Comparison of ENCODE assay signal across 1 cellular context in the genomic region with DNA sequence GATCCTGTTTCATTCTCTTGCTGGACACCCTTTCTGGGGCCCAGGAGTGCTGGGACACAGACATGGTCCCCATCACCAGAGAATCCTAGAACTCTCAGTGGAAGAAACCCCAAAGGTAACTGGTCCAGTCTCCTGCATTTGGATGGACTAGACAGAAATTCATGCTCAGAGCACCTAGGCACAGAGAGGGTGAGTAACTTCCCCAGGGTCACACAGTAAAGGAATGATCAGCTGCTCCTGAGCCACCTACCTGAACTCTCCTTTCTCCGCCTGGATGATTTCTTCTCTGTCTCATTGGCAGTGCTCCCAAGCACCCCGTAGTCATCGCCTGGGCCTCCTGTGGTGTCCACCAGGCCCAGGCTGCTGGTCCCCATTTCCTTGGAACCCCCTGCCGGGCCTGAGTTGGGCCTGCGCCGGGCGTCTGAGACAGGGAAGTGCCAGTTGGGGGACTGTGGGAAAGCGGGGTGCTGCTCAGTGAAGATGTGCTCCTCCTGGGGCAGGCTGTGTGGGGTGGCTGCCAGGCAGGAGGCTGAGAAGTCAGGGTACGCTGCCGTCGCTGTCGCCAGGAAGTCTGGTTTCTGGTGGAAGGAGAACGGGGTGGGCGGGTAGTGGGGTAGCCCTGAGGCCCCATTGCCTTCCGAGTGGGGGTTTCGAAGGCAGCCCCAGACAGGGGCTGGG.
A peak's percentile ranks its signal among the peaks of the same experiment; 100 is the strongest.
TF ChIP-seq lines count a peak whose summit lies in the region.

No MANE protein-coding gene starts in this region.

TF ChIP-seq in GM12878, 131 proteins besides CTCF, POLR2A, EP300 and RAD21 (continues in another document):
- TF ChIP-seq BRCA1 (IDR thresholded peaks at IDR 0.05; ENCODE audit: low read depth, low read length), result no peak
- no peak for TF ChIP-seq CHD1 (IDR thresholded peaks at IDR 0.05; ENCODE audit: low read depth, low read length)
- TF ChIP-seq GABPA (IDR thresholded peaks at IDR 0.05; ENCODE audit: low read depth), result no peak
- no peak for TF ChIP-seq MTA2 (IDR thresholded peaks at IDR 0.05; ENCODE audit: low read depth)
- TF ChIP-seq CHD2 (IDR thresholded peaks at IDR 0.05; ENCODE audit: borderline replicate concordance, low read depth, low read length), result no peak
- no peak for TF ChIP-seq KDM1A (IDR thresholded peaks at IDR 0.05; ENCODE audit: borderline replicate concordance)
- TF ChIP-seq, protein P1, sequence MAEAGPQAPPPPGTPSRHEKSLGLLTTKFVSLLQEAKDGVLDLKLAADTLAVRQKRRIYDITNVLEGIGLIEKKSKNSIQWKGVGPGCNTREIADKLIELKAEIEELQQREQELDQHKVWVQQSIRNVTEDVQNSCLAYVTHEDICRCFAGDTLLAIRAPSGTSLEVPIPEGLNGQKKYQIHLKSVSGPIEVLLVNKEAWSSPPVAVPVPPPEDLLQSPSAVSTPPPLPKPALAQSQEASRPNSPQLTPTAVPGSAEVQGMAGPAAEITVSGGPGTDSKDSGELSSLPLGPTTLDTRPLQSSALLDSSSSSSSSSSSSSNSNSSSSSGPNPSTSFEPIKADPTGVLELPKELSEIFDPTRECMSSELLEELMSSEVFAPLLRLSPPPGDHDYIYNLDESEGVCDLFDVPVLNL (IDR thresholded peaks at IDR 0.05; ENCODE audit: low read depth, low read length), result no peak
- TF ChIP-seq IRF4 (IDR thresholded peaks at IDR 0.05; ENCODE audit: low read depth, low read length), result no peak
- no peak for TF ChIP-seq RUNX3 (IDR thresholded peaks at IDR 0.05; ENCODE audit: low read length)
- TF ChIP-seq CREM (IDR thresholded peaks at IDR 0.05; ENCODE audit: low read depth), result no peak
- TF ChIP-seq WRNIP1 (IDR thresholded peaks at IDR 0.05; ENCODE audit: borderline replicate concordance, low read depth, low read length), result no peak
- no peak for TF ChIP-seq CBX3 (IDR thresholded peaks at IDR 0.05; ENCODE audit: borderline replicate concordance, low read depth)
- no peak for TF ChIP-seq SREBF2 (IDR thresholded peaks at IDR 0.05; ENCODE audit: low read length)
- TF ChIP-seq POLR2AphosphoS2 (IDR thresholded peaks at IDR 0.05; ENCODE audit: low read depth, low read length), result no peak
- no peak for TF ChIP-seq MXI1 (IDR thresholded peaks at IDR 0.05; ENCODE audit: low read depth, low read length)
- TF ChIP-seq ZNF207 (IDR thresholded peaks at IDR 0.05; ENCODE audit: borderline replicate concordance), result no peak
- no peak for TF ChIP-seq EGR1 (IDR thresholded peaks at IDR 0.05; ENCODE audit: borderline replicate concordance in 1 of 2, low read depth in 2 of 2, low read length in 2 of 2)
- peak; percentile 93; the same call in 1 of the 2 replicates for TF ChIP-seq NFXL1 (IDR thresholded peaks at IDR 0.05; ENCODE audit: borderline replicate concordance)
- TF ChIP-seq YY1 (IDR thresholded peaks at IDR 0.05; ENCODE audit: low read depth, low read length), result no peak
- TF ChIP-seq MEF2B (IDR thresholded peaks at IDR 0.05; ENCODE audit: partially characterized antibody, poor library complexity, severe bottlenecking), result no peak
- TF ChIP-seq PML (IDR thresholded peaks at IDR 0.05; ENCODE audit: low read length), result no peak
- TF ChIP-seq NFYA (IDR thresholded peaks at IDR 0.05; ENCODE audit: borderline replicate concordance, low read depth, low read length), result no peak
- TF ChIP-seq, protein P2, sequence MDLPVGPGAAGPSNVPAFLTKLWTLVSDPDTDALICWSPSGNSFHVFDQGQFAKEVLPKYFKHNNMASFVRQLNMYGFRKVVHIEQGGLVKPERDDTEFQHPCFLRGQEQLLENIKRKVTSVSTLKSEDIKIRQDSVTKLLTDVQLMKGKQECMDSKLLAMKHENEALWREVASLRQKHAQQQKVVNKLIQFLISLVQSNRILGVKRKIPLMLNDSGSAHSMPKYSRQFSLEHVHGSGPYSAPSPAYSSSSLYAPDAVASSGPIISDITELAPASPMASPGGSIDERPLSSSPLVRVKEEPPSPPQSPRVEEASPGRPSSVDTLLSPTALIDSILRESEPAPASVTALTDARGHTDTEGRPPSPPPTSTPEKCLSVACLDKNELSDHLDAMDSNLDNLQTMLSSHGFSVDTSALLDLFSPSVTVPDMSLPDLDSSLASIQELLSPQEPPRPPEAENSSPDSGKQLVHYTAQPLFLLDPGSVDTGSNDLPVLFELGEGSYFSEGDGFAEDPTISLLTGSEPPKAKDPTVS (IDR thresholded peaks at IDR 0.05; ENCODE audit: low read depth, low read length), result no peak
- TF ChIP-seq KAT2A (conservative IDR thresholded peaks at IDR 0.05; ENCODE audit: control insufficient read depth, low read depth, low read length), result no peak
- no peak for TF ChIP-seq BHLHE40 (IDR thresholded peaks at IDR 0.05; ENCODE audit: borderline replicate concordance in 1 of 2, low read depth in 2 of 2, low read length in 1 of 2)
- 0 out of 2 replicates have a peak, but pooled peaks have one; percentile 14 for TF ChIP-seq TCF12 (IDR thresholded peaks at IDR 0.05; ENCODE audit: low read depth, low read length)
- TF ChIP-seq, protein P3, sequence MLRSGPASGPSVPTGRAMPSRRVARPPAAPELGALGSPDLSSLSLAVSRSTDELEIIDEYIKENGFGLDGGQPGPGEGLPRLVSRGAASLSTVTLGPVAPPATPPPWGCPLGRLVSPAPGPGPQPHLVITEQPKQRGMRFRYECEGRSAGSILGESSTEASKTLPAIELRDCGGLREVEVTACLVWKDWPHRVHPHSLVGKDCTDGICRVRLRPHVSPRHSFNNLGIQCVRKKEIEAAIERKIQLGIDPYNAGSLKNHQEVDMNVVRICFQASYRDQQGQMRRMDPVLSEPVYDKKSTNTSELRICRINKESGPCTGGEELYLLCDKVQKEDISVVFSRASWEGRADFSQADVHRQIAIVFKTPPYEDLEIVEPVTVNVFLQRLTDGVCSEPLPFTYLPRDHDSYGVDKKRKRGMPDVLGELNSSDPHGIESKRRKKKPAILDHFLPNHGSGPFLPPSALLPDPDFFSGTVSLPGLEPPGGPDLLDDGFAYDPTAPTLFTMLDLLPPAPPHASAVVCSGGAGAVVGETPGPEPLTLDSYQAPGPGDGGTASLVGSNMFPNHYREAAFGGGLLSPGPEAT (IDR thresholded peaks at IDR 0.05; ENCODE audit: low read depth), result peak; percentile 23; the same call in 1 of the 2 replicates
- no peak for TF ChIP-seq NR2C2 (IDR thresholded peaks at IDR 0.05; ENCODE audit: borderline replicate concordance, control insufficient read depth, insufficient read length, low read depth)
- peak; percentile 96 for TF ChIP-seq SMARCA5 (IDR thresholded peaks at IDR 0.05)
- no peak for TF ChIP-seq BACH1 (IDR thresholded peaks at IDR 0.05; ENCODE audit: borderline replicate concordance)
- TF ChIP-seq SREBF1 (IDR thresholded peaks at IDR 0.05; ENCODE audit: low read length), result no peak
- no peak for TF ChIP-seq TCF7 (IDR thresholded peaks at IDR 0.05; ENCODE audit: borderline replicate concordance)
- TF ChIP-seq, protein P4, sequence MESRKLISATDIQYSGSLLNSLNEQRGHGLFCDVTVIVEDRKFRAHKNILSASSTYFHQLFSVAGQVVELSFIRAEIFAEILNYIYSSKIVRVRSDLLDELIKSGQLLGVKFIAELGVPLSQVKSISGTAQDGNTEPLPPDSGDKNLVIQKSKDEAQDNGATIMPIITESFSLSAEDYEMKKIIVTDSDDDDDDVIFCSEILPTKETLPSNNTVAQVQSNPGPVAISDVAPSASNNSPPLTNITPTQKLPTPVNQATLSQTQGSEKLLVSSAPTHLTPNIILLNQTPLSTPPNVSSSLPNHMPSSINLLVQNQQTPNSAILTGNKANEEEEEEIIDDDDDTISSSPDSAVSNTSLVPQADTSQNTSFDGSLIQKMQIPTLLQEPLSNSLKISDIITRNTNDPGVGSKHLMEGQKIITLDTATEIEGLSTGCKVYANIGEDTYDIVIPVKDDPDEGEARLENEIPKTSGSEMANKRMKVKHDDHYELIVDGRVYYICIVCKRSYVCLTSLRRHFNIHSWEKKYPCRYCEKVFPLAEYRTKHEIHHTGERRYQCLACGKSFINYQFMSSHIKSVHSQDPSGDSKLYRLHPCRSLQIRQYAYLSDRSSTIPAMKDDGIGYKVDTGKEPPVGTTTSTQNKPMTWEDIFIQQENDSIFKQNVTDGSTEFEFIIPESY (IDR thresholded peaks at IDR 0.05), result no peak
- TF ChIP-seq IKZF2 (IDR thresholded peaks at IDR 0.05), result no peak
- TF ChIP-seq, protein P5, sequence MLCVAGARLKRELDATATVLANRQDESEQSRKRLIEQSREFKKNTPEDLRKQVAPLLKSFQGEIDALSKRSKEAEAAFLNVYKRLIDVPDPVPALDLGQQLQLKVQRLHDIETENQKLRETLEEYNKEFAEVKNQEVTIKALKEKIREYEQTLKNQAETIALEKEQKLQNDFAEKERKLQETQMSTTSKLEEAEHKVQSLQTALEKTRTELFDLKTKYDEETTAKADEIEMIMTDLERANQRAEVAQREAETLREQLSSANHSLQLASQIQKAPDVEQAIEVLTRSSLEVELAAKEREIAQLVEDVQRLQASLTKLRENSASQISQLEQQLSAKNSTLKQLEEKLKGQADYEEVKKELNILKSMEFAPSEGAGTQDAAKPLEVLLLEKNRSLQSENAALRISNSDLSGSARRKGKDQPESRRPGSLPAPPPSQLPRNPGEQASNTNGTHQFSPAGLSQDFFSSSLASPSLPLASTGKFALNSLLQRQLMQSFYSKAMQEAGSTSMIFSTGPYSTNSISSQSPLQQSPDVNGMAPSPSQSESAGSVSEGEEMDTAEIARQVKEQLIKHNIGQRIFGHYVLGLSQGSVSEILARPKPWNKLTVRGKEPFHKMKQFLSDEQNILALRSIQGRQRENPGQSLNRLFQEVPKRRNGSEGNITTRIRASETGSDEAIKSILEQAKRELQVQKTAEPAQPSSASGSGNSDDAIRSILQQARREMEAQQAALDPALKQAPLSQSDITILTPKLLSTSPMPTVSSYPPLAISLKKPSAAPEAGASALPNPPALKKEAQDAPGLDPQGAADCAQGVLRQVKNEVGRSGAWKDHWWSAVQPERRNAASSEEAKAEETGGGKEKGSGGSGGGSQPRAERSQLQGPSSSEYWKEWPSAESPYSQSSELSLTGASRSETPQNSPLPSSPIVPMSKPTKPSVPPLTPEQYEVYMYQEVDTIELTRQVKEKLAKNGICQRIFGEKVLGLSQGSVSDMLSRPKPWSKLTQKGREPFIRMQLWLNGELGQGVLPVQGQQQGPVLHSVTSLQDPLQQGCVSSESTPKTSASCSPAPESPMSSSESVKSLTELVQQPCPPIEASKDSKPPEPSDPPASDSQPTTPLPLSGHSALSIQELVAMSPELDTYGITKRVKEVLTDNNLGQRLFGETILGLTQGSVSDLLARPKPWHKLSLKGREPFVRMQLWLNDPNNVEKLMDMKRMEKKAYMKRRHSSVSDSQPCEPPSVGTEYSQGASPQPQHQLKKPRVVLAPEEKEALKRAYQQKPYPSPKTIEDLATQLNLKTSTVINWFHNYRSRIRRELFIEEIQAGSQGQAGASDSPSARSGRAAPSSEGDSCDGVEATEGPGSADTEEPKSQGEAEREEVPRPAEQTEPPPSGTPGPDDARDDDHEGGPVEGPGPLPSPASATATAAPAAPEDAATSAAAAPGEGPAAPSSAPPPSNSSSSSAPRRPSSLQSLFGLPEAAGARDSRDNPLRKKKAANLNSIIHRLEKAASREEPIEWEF (IDR thresholded peaks at IDR 0.05; ENCODE audit: insufficient replicate concordance, low read depth, low read length), result no peak
- TF ChIP-seq, protein P6, sequence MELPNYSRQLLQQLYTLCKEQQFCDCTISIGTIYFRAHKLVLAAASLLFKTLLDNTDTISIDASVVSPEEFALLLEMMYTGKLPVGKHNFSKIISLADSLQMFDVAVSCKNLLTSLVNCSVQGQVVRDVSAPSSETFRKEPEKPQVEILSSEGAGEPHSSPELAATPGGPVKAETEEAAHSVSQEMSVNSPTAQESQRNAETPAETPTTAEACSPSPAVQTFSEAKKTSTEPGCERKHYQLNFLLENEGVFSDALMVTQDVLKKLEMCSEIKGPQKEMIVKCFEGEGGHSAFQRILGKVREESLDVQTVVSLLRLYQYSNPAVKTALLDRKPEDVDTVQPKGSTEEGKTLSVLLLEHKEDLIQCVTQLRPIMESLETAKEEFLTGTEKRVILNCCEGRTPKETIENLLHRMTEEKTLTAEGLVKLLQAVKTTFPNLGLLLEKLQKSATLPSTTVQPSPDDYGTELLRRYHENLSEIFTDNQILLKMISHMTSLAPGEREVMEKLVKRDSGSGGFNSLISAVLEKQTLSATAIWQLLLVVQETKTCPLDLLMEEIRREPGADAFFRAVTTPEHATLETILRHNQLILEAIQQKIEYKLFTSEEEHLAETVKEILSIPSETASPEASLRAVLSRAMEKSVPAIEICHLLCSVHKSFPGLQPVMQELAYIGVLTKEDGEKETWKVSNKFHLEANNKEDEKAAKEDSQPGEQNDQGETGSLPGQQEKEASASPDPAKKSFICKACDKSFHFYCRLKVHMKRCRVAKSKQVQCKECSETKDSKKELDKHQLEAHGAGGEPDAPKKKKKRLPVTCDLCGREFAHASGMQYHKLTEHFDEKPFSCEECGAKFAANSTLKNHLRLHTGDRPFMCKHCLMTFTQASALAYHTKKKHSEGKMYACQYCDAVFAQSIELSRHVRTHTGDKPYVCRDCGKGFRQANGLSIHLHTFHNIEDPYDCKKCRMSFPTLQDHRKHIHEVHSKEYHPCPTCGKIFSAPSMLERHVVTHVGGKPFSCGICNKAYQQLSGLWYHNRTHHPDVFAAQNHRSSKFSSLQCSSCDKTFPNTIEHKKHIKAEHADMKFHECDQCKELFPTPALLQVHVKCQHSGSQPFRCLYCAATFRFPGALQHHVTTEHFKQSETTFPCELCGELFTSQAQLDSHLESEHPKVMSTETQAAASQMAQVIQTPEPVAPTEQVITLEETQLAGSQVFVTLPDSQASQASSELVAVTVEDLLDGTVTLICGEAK (IDR thresholded peaks at IDR 0.05; ENCODE audit: borderline replicate concordance), result no peak
- TF ChIP-seq NR2F1 (conservative IDR thresholded peaks at IDR 0.05), result no peak
- TF ChIP-seq ZNF217 (IDR thresholded peaks at IDR 0.05), result peak; percentile 61; the same call in 1 of the 2 replicates
- TF ChIP-seq, protein P7, sequence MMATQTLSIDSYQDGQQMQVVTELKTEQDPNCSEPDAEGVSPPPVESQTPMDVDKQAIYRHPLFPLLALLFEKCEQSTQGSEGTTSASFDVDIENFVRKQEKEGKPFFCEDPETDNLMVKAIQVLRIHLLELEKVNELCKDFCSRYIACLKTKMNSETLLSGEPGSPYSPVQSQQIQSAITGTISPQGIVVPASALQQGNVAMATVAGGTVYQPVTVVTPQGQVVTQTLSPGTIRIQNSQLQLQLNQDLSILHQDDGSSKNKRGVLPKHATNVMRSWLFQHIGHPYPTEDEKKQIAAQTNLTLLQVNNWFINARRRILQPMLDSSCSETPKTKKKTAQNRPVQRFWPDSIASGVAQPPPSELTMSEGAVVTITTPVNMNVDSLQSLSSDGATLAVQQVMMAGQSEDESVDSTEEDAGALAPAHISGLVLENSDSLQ (IDR thresholded peaks at IDR 0.05), result no peak
- TF ChIP-seq CBFB (IDR thresholded peaks at IDR 0.05; ENCODE audit: low read depth), result no peak
- TF ChIP-seq DPF2 (IDR thresholded peaks at IDR 0.05), result no peak
